In the genomic region with DNA sequence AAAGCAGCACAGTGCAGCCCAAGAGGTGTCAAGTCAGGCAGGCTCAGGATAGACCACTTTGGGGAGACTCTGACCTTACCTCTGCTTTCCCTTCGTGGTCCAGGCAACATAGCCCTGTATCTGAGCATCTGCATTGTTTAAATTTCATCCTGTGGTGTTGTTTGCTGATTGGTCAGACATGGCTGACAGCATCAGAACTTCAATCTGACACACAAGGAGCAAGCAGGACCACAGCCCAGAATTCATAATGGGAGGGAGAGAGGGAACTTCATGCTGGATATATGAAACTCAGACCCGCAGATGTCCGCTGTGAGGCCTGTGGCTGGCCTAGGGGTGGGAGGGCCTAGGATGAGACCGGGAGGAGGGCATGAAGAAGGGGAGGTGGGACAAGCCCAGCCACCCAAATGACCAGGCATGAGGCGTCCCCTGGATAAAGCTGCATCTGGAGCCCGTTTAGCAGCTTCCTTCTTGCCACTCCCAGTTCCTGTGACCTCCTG, we compare ENCODE assay signal across 12 cellular contexts.
DNase-seq lines count a peak whose midpoint lies in the region; ATAC-seq and TF ChIP-seq lines count a peak whose summit lies in the region.
"Had no signal": no experiment of that assay in that cellular context is flagged by ENCODE, and none has a peak within 500 bp of the region (broad histone marks: within the 10 kb centered on the region; RNA-seq: fewer than 3 reads in every experiment).

No MANE protein-coding gene starts in this region.

- WGBS in smooth muscle cell (ENCODE audit: low lambda C conversion rate) = 76% methylated on average over 6 of the region's 6 CpGs

- no peak for TF ChIP-seq CTCF in AG10803 (conservative IDR thresholded peaks at IDR 0.05; ENCODE audit: low read length)
- no peak for TF ChIP-seq CTCF in smooth muscle cell (IDR thresholded peaks at IDR 0.05; ENCODE audit: borderline replicate concordance, insufficient read depth, poor library complexity, severe bottlenecking)
- TF ChIP-seq CTCF in colonic mucosa (IDR thresholded peaks at IDR 0.05) = no peak

- H3K9me3 ChIP-seq in MG63 = no peaks in the 10 kb centered on the region
- no peaks in the 10 kb centered on the region for H3K9me3 ChIP-seq in smooth muscle cell (replicated peaks; ENCODE audit: low read depth)
- H3K9me3 ChIP-seq in colonic mucosa = no peaks in the 10 kb centered on the region

- H3K27ac ChIP-seq in smooth muscle cell (ENCODE audit: low read depth) (no peak overlapping the region), colonic mucosa (no peak overlapping the region)
- H3K27ac ChIP-seq: C4-2B, VCaP had no signal

- no peaks in the 10 kb centered on the region for H3K27me3 ChIP-seq in MG63
- no peaks in the 10 kb centered on the region for H3K27me3 ChIP-seq in smooth muscle cell (ENCODE audit: low read depth)
- no peaks in the 10 kb centered on the region for H3K27me3 ChIP-seq in colonic mucosa

- ATAC-seq in sciatic nerve = peak; percentile 72
- ATAC-seq in HG03025 (IDR thresholded peaks at IDR 0.05; ENCODE audit: low FRiP score, unreplicated experiment) = no peak

- H4K20me1 ChIP-seq in smooth muscle cell (ENCODE audit: low read depth) = peaks cover 91% of the 10 kb centered on the region

- H3K36me3 ChIP-seq in MG63 (no peaks in the 10 kb centered on the region), smooth muscle cell (ENCODE audit: low read depth) (no peaks in the 10 kb centered on the region), colonic mucosa (no peaks in the 10 kb centered on the region)

- intact Hi-C loops in sciatic nerve (cut with DNase I) (no loop called here), colonic mucosa (cut with DNase I) (no loop called here)

- H3K4me2 ChIP-seq in smooth muscle cell = no peak overlapping the region

- no peaks in the 10 kb centered on the region for H3F3A ChIP-seq in smooth muscle cell (ENCODE audit: low read depth)

- H3K4me3 ChIP-seq in AG10803 (ENCODE audit: low read length) (peak overlapping the region; percentile 51), MG63 (peak overlapping the region; percentile 35), smooth muscle cell (no peak overlapping the region), colonic mucosa (no peak overlapping the region)

- no peak overlapping the region for H3K9ac ChIP-seq in smooth muscle cell (ENCODE audit: low read depth)
- no peak overlapping the region for H3K9ac ChIP-seq in colonic mucosa (ENCODE audit: low read depth in 2 of 2, low read length in 2 of 2)

- H2AFZ ChIP-seq in smooth muscle cell (ENCODE audit: low read depth) = no peak overlapping the region

- H3K4me1 ChIP-seq in smooth muscle cell (ENCODE audit: low read depth) = peaks cover 20% of the 10 kb centered on the region
- no peaks in the 10 kb centered on the region for H3K4me1 ChIP-seq in colonic mucosa

- peaks cover 89% of the 10 kb centered on the region for H3K79me2 ChIP-seq in smooth muscle cell (ENCODE audit: low read depth)

- DNase-seq in AG10803 (ENCODE audit: low read depth) (peak; percentile 37), MG63 (peak; percentile 9), fibroblast of the conjunctiva (ENCODE audit: low read depth) (peak; percentile 63), sciatic nerve (ENCODE audit: low spot score) (no peak), smooth muscle cell (lab: John Stamatoyannopoulos, UW; ENCODE audit: unreplicated experiment) (no peak), colonic mucosa (no peak)
- DNase-seq in stimulated activated CD4-positive, alpha-beta T cell treated with anti-CD3 and anti-CD28 coated beads, Interleukin-1b, Interleukin-23, amount 100 ng/mL, for 48 hours = no peak
- DNase-seq: activated T-cell treated with anti-CD3 and anti-CD28 coated beads for 4 hours, NCI-H446 had no signal

Comparison
In these comparisons a context has a peak if more than half of its experiments do, and no peak if none do; other contexts are left out.
1. DNase-seq: peak in AG10803 (single experiment), MG63 (single experiment) and fibroblast of the conjunctiva (single experiment); none in sciatic nerve (single experiment), stimulated activated CD4-positive, alpha-beta T cell treated with anti-CD3 and anti-CD28 coated beads, Interleukin-1b, Interleukin-23, amount 100 ng/mL, for 48 hours (single experiment), smooth muscle cell (single experiment) and colonic mucosa (single experiment).
2. H3K4me3 ChIP-seq: peak in AG10803 (single experiment) and MG63 (single experiment); none in smooth muscle cell (single experiment) and colonic mucosa (single experiment).